ENCODE assay signal across 23 cellular contexts in the genomic region with DNA sequence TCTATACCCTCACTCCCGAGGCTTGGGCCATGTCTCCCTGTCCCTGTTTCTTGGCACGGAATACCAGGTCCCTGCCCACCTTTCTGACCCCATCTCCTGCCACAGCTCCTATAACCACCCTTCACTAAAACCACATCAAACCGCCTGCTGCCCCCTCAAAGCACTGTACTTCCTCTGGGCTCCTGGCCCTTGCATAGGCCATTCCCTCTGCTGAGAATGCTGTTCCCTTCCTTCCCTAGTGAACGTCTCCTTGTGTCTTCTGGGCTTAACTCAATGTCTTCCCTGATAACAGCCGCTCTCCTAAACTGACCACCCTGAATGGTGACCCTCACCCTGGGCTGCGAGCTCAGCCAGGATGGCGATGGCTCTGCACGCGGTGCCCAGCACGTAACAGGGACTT. TPM values are rescaled to one million over a fixed set of nuclear protein-coding genes. Genes with fewer than 3 reads are reported as not detected.
A peak's percentile ranks its signal among the peaks of the same experiment; 100 is the strongest.
DNase-seq lines count a peak whose midpoint lies in the region; ATAC-seq and TF ChIP-seq lines count a peak whose summit lies in the region.
"Had no signal": no experiment of that assay in that cellular context is flagged by ENCODE, and none has a peak within 500 bp of the region (broad histone marks: within the 10 kb centered on the region; RNA-seq: fewer than 3 reads in every experiment).

No MANE protein-coding gene starts in this region.

- H3K27ac ChIP-seq in CD8-positive, alpha-beta T cell (ENCODE audit: low read depth, low read length) = no peak overlapping the region
- H3K27ac ChIP-seq: 22Rv1 had no signal

- peak overlapping the region; percentile 66 for H3K27ac Mint-ChIP-seq in activated CD8-positive, alpha-beta T cell treated with anti-CD3 and anti-CD28 coated beads, Interleukin-2, amount 10 ng/mL, durations not matched to agents 7 days and 5 days
- no peak overlapping the region for H3K27ac Mint-ChIP-seq in activated CD8-positive, alpha-beta T cell treated with anti-CD3 and anti-CD28 coated beads for 36 hours
- peak overlapping the region; percentile 26 to 98 (median 97) for H3K27ac Mint-ChIP-seq in IgD-negative memory B cell
- H3K27ac Mint-ChIP-seq in effector memory CD8-positive, alpha-beta T cell = peak overlapping the region; percentile 7 to 87
- peak overlapping the region; percentile 91 for H3K27ac Mint-ChIP-seq in stimulated activated memory B cell treated with anti-CD40 and anti-IgM and Interleukin-4, amounts not matched to agents 10 μg/mL and 1 μg/mL and 100 μg/mL, for 72 hours
- H3K27ac Mint-ChIP-seq in CD8-positive, alpha-beta T cell = no peak overlapping the region
- H3K27ac Mint-ChIP-seq: CD4-positive, alpha-beta T cell had no signal

- peaks cover 39% of the 10 kb centered on the region for H3K36me3 Mint-ChIP-seq in activated CD8-positive, alpha-beta T cell treated with anti-CD3 and anti-CD28 coated beads, Interleukin-2, amount 10 ng/mL, durations not matched to agents 7 days and 5 days (ENCODE audit: low read depth)
- peaks cover 16% of the 10 kb centered on the region for H3K36me3 Mint-ChIP-seq in activated CD8-positive, alpha-beta T cell treated with anti-CD3 and anti-CD28 coated beads for 36 hours (ENCODE audit: low read depth)
- H3K36me3 Mint-ChIP-seq in IgD-negative memory B cell = peaks cover 8% of the 10 kb centered on the region
- peaks cover 25% of the 10 kb centered on the region for H3K36me3 Mint-ChIP-seq in effector memory CD8-positive, alpha-beta T cell (ENCODE audit: insufficient read depth)
- peaks cover 57% of the 10 kb centered on the region for H3K36me3 Mint-ChIP-seq in stimulated activated memory B cell treated with anti-CD40 and anti-IgM and Interleukin-4, amounts not matched to agents 10 μg/mL and 1 μg/mL and 100 μg/mL, for 72 hours
- peaks cover 51% of the 10 kb centered on the region for H3K36me3 Mint-ChIP-seq in CD8-positive, alpha-beta T cell

- H3K27me3 ChIP-seq in CD8-positive, alpha-beta T cell (ENCODE audit: insufficient read depth, low read length) = no peaks in the 10 kb centered on the region

- CTCF ChIA-PET in activated CD8-positive, alpha-beta T cell treated with anti-CD3 and anti-CD28 coated beads, Interleukin-2, amount 10 ng/mL, durations not matched to agents 7 days and 5 days (lab: Charles Lee) = interaction anchor here (0.9 to 1.1 kb wide), 2 partner anchors 11 to 29 kb away, joined by 3 to 4 read pairs; no protein-coding TSS in a partner anchor
- CTCF ChIA-PET in activated CD8-positive, alpha-beta T cell treated with anti-CD3 and anti-CD28 coated beads for 36 hours (lab: Charles Lee) = interaction anchor here (1.4 to 1.7 kb wide), 2 partner anchors 11 to 29 kb away, joined by 3 to 5 read pairs; no protein-coding TSS in a partner anchor
- CTCF ChIA-PET in CD8-positive, alpha-beta T cell (lab: Charles Lee) = interaction anchor here (1.5 to 2.5 kb wide), 3 partner anchors 11 to 29 kb away, joined by 3 to 7 read pairs (median 5); partner anchors contain the start of gene AANAT

- H3K9me3 Mint-ChIP-seq in activated CD8-positive, alpha-beta T cell treated with anti-CD3 and anti-CD28 coated beads, Interleukin-2, amount 10 ng/mL, durations not matched to agents 7 days and 5 days (ENCODE audit: insufficient read depth) = no peaks in the 10 kb centered on the region
- no peaks in the 10 kb centered on the region for H3K9me3 Mint-ChIP-seq in activated CD8-positive, alpha-beta T cell treated with anti-CD3 and anti-CD28 coated beads for 36 hours
- no peaks in the 10 kb centered on the region for H3K9me3 Mint-ChIP-seq in IgD-negative memory B cell
- no peaks in the 10 kb centered on the region for H3K9me3 Mint-ChIP-seq in effector memory CD8-positive, alpha-beta T cell
- H3K9me3 Mint-ChIP-seq in stimulated activated memory B cell treated with anti-CD40 and anti-IgM and Interleukin-4, amounts not matched to agents 10 μg/mL and 1 μg/mL and 100 μg/mL, for 72 hours = no peaks in the 10 kb centered on the region
- no peaks in the 10 kb centered on the region for H3K9me3 Mint-ChIP-seq in CD8-positive, alpha-beta T cell
- H3K9me3 Mint-ChIP-seq: CD4-positive, alpha-beta T cell had no signal

- no peak overlapping the region for H3K4me3 ChIP-seq in CD8-positive, alpha-beta T cell (ENCODE audit: low read depth, low read length)

- intact Hi-C loops in activated CD8-positive, alpha-beta T cell treated with anti-CD3 and anti-CD28 coated beads for 36 hours (cut with micrococcal nuclease) = no loop called here
- intact Hi-C loops in CD8-positive, alpha-beta T cell (cut with DNase I, micrococcal nuclease) = no loop called here

- peaks cover 12% of the 10 kb centered on the region for H3K4me1 ChIP-seq in CD8-positive, alpha-beta T cell (ENCODE audit: insufficient read depth, low read length)

- no peaks in the 10 kb centered on the region for H3K27me3 Mint-ChIP-seq in activated CD8-positive, alpha-beta T cell treated with anti-CD3 and anti-CD28 coated beads, Interleukin-2, amount 10 ng/mL, durations not matched to agents 7 days and 5 days (ENCODE audit: low read depth)
- no peaks in the 10 kb centered on the region for H3K27me3 Mint-ChIP-seq in activated CD8-positive, alpha-beta T cell treated with anti-CD3 and anti-CD28 coated beads for 36 hours
- H3K27me3 Mint-ChIP-seq in IgD-negative memory B cell = peaks cover 1% of the 10 kb centered on the region
- no peaks in the 10 kb centered on the region for H3K27me3 Mint-ChIP-seq in effector memory CD8-positive, alpha-beta T cell
- H3K27me3 Mint-ChIP-seq in stimulated activated memory B cell treated with anti-CD40 and anti-IgM and Interleukin-4, amounts not matched to agents 10 μg/mL and 1 μg/mL and 100 μg/mL, for 72 hours = no peaks in the 10 kb centered on the region
- no peaks in the 10 kb centered on the region for H3K27me3 Mint-ChIP-seq in CD8-positive, alpha-beta T cell (ENCODE audit: low read depth)
- H3K27me3 Mint-ChIP-seq: CD4-positive, alpha-beta T cell had no signal

- DNase-seq in activated CD8-positive, alpha-beta T cell treated with anti-CD3 and anti-CD28 coated beads, Interleukin-2, amount 10 ng/mL, durations not matched to agents 7 days and 5 days = no peak
- no peak for DNase-seq in activated CD8-positive, alpha-beta T cell treated with anti-CD3 and anti-CD28 coated beads for 36 hours
- no peak for DNase-seq in effector memory CD8-positive, alpha-beta T cell
- no peak for DNase-seq in activated CD4-positive, CD25-positive, alpha-beta regulatory T cell treated with anti-CD3 and anti-CD28 coated beads, Interleukin-2, amount 50 U/mL, for 72 hours
- no peak for DNase-seq in CD8-positive, alpha-beta T cell
- DNase-seq: CD4-positive, alpha-beta T cell; DMS53; NCI-H1048; NCI-H1436; NCI-H1930; NCI-H345; NCI-H524 treated with DMSO at 0.1 percent for 48 hours; PC-3; RPMI8226; SHP77 treated with DMSO at 0.1 percent for 48 hours had no signal

- TF ChIP-seq CTCF in activated CD8-positive, alpha-beta T cell treated with anti-CD3 and anti-CD28 coated beads for 36 hours (IDR thresholded peaks at IDR 0.05) = no peak
- TF ChIP-seq CTCF in CD8-positive, alpha-beta T cell (IDR thresholded peaks at IDR 0.05) = no peak

- peaks cover 22% of the 10 kb centered on the region for H3K4me1 Mint-ChIP-seq in activated CD8-positive, alpha-beta T cell treated with anti-CD3 and anti-CD28 coated beads, Interleukin-2, amount 10 ng/mL, durations not matched to agents 7 days and 5 days (ENCODE audit: low read depth)
- peaks cover 13% of the 10 kb centered on the region for H3K4me1 Mint-ChIP-seq in activated CD8-positive, alpha-beta T cell treated with anti-CD3 and anti-CD28 coated beads for 36 hours (ENCODE audit: low read depth)
- H3K4me1 Mint-ChIP-seq in IgD-negative memory B cell = peaks cover 21 to 27% (median 27%) of the 10 kb centered on the region in 3 donors
- peaks cover 3 to 12% of the 10 kb centered on the region in 2 donors for H3K4me1 Mint-ChIP-seq in effector memory CD8-positive, alpha-beta T cell (ENCODE audit: low read depth in 2 of 2)
- H3K4me1 Mint-ChIP-seq in stimulated activated memory B cell treated with anti-CD40 and anti-IgM and Interleukin-4, amounts not matched to agents 10 μg/mL and 1 μg/mL and 100 μg/mL, for 72 hours = peaks cover 51% of the 10 kb centered on the region
- peaks cover 7% of the 10 kb centered on the region for H3K4me1 Mint-ChIP-seq in CD8-positive, alpha-beta T cell (ENCODE audit: low read depth)

- POLR2A ChIA-PET in activated CD8-positive, alpha-beta T cell treated with anti-CD3 and anti-CD28 coated beads, Interleukin-2, amount 10 ng/mL, durations not matched to agents 7 days and 5 days (lab: Charles Lee) = no interaction called here
- POLR2A ChIA-PET in activated CD8-positive, alpha-beta T cell treated with anti-CD3 and anti-CD28 coated beads for 36 hours (lab: Charles Lee) = interaction anchor here (1.0 kb wide), 1 partner anchor 11 kb away, joined by 4 read pairs; the partner anchor contains the start of gene AANAT
- POLR2A ChIA-PET in CD8-positive, alpha-beta T cell (lab: Charles Lee) = no interaction called here

- ATAC-seq in activated CD8-positive, alpha-beta T cell treated with anti-CD3 and anti-CD28 coated beads, Interleukin-2, amount 10 ng/mL, durations not matched to agents 7 days and 5 days = no peak
- no peak for ATAC-seq in activated CD8-positive, alpha-beta T cell treated with anti-CD3 and anti-CD28 coated beads for 36 hours
- no peak for ATAC-seq in effector memory CD8-positive, alpha-beta T cell (replicated peaks)
- no peak for ATAC-seq in stimulated activated memory B cell treated with anti-CD40 and anti-IgM and Interleukin-4, amounts not matched to agents 10 μg/mL and 1 μg/mL and 100 μg/mL, for 72 hours
- ATAC-seq in GM21717 (IDR thresholded peaks at IDR 0.05; ENCODE audit: unreplicated experiment) = no peak
- no peak for ATAC-seq in CD8-positive, alpha-beta T cell
- ATAC-seq: SK-N-SH treated with all-trans-retinoic acid at 6 μM for 48 hours had no signal

- H3K36me3 ChIP-seq in CD8-positive, alpha-beta T cell (ENCODE audit: insufficient read depth, low read length) = peaks cover 3% of the 10 kb centered on the region

- no peak overlapping the region for H3K4me3 Mint-ChIP-seq in activated CD8-positive, alpha-beta T cell treated with anti-CD3 and anti-CD28 coated beads, Interleukin-2, amount 10 ng/mL, durations not matched to agents 7 days and 5 days
- H3K4me3 Mint-ChIP-seq in activated CD8-positive, alpha-beta T cell treated with anti-CD3 and anti-CD28 coated beads for 36 hours = no peak overlapping the region
- peak overlapping the region in 3 of 4 donors; percentile 32 to 61 (median 40) for H3K4me3 Mint-ChIP-seq in IgD-negative memory B cell
- no peak overlapping the region for H3K4me3 Mint-ChIP-seq in effector memory CD8-positive, alpha-beta T cell
- H3K4me3 Mint-ChIP-seq in stimulated activated memory B cell treated with anti-CD40 and anti-IgM and Interleukin-4, amounts not matched to agents 10 μg/mL and 1 μg/mL and 100 μg/mL, for 72 hours = no peak overlapping the region
- no peak overlapping the region for H3K4me3 Mint-ChIP-seq in CD8-positive, alpha-beta T cell
- H3K4me3 Mint-ChIP-seq: CD4-positive, alpha-beta T cell had no signal

- H3K9me3 ChIP-seq in CD8-positive, alpha-beta T cell (ENCODE audit: low read length) = no peaks in the 10 kb centered on the region

RNA-seq across cellular contexts. Expression of gene AANAT, which starts 10.7 kb away (rescaled TPM):
- total RNA-seq in activated CD8-positive, alpha-beta T cell treated with anti-CD3 and anti-CD28 coated beads, Interleukin-2, amount 10 ng/mL, durations not matched to agents 7 days and 5 days = not detected
- total RNA-seq in activated CD8-positive, alpha-beta T cell treated with anti-CD3 and anti-CD28 coated beads for 36 hours = under 1 TPM in 1 of 2 experiments, not detected in 1; 0.34 TPM
- 1.1 TPM for polyA plus RNA-seq in IgD-negative memory B cell
- total RNA-seq in CD8-positive, alpha-beta T cell = not detected
- total RNA-seq: H1, M059J, PC-3 had no signal
- polyA plus RNA-seq: AG04450 had no signal

RNA-seq across cellular contexts. Expression of gene RHBDF2, which starts 23.1 kb away (rescaled TPM):
- total RNA-seq in activated CD8-positive, alpha-beta T cell treated with anti-CD3 and anti-CD28 coated beads, Interleukin-2, amount 10 ng/mL, durations not matched to agents 7 days and 5 days = 10 to 100 TPM; 51.4 to 52.1 TPM
- 10 to 100 TPM; 19.9 to 20.4 TPM for total RNA-seq in activated CD8-positive, alpha-beta T cell treated with anti-CD3 and anti-CD28 coated beads for 36 hours
- 160 TPM for polyA plus RNA-seq in IgD-negative memory B cell
- total RNA-seq in CD8-positive, alpha-beta T cell = 10 to 100 TPM; 45.4 to 46.2 TPM

RNA-seq across cellular contexts. Expression of gene UBE2O, which starts 25.1 kb away (rescaled TPM):
- total RNA-seq in activated CD8-positive, alpha-beta T cell treated with anti-CD3 and anti-CD28 coated beads, Interleukin-2, amount 10 ng/mL, durations not matched to agents 7 days and 5 days = 10 to 100 TPM; 28.4 to 31.6 TPM
- 10 to 100 TPM; 36.8 to 39.5 TPM for total RNA-seq in activated CD8-positive, alpha-beta T cell treated with anti-CD3 and anti-CD28 coated beads for 36 hours
- 13.8 TPM for polyA plus RNA-seq in IgD-negative memory B cell
- total RNA-seq in CD8-positive, alpha-beta T cell = 10 to 100 TPM; 29.8 to 32.7 TPM

RNA-seq across cellular contexts. Expression of gene CYGB, which starts 59.4 kb away (rescaled TPM):
- under 1 TPM in 1 of 2 experiments, not detected in 1; 0.40 TPM for total RNA-seq in activated CD8-positive, alpha-beta T cell treated with anti-CD3 and anti-CD28 coated beads, Interleukin-2, amount 10 ng/mL, durations not matched to agents 7 days and 5 days
- under 1 TPM in 1 of 2 experiments, not detected in 1; 0.23 TPM for total RNA-seq in activated CD8-positive, alpha-beta T cell treated with anti-CD3 and anti-CD28 coated beads for 36 hours
- 2.1 TPM for polyA plus RNA-seq in IgD-negative memory B cell
- under 1 TPM; 0.47 to 0.57 TPM for total RNA-seq in CD8-positive, alpha-beta T cell
- total RNA-seq: CD4-positive, alpha-beta T cell had no signal

Comparison
In these comparisons a context has a peak if more than half of its experiments do, and no peak if none do; other contexts are left out.
1. H3K27ac Mint-ChIP-seq: peak in activated CD8-positive, alpha-beta T cell treated with anti-CD3 and anti-CD28 coated beads, Interleukin-2, amount 10 ng/mL, durations not matched to agents 7 days and 5 days (single experiment), IgD-negative memory B cell (3 of 3), effector memory CD8-positive, alpha-beta T cell (2 of 2) and stimulated activated memory B cell treated with anti-CD40 and anti-IgM and Interleukin-4, amounts not matched to agents 10 μg/mL and 1 μg/mL and 100 μg/mL, for 72 hours (single experiment); none in activated CD8-positive, alpha-beta T cell treated with anti-CD3 and anti-CD28 coated beads for 36 hours (single experiment) and CD8-positive, alpha-beta T cell (single experiment).
2. H3K4me3 Mint-ChIP-seq: peak in IgD-negative memory B cell (3 of 4); none in activated CD8-positive, alpha-beta T cell treated with anti-CD3 and anti-CD28 coated beads, Interleukin-2, amount 10 ng/mL, durations not matched to agents 7 days and 5 days (single experiment), activated CD8-positive, alpha-beta T cell treated with anti-CD3 and anti-CD28 coated beads for 36 hours (single experiment), effector memory CD8-positive, alpha-beta T cell (0 of 2), stimulated activated memory B cell treated with anti-CD40 and anti-IgM and Interleukin-4, amounts not matched to agents 10 μg/mL and 1 μg/mL and 100 μg/mL, for 72 hours (single experiment) and CD8-positive, alpha-beta T cell (single experiment).